Comparison of ENCODE assay signal across 11 cellular contexts in genomic region chr10:71852335-71852937, GRCh38. TPM values are rescaled to one million over a fixed set of nuclear protein-coding genes. Genes with fewer than 3 reads are reported as not detected.
DNase-seq lines count a peak whose midpoint lies in the region; ATAC-seq and TF ChIP-seq lines count a peak whose summit lies in the region.
"Had no signal": no experiment of that assay in that cellular context is flagged by ENCODE, and none has a peak within 500 bp of the region (broad histone marks: within the 10 kb centered on the region; RNA-seq: fewer than 3 reads in every experiment).

No MANE protein-coding gene starts in this region.

- H3K4me3 Mint-ChIP-seq in activated CD4-positive, alpha-beta T cell treated with anti-CD3 and anti-CD28 coated beads for 36 hours = peak overlapping the region; percentile 15
- H3K4me3 Mint-ChIP-seq in activated CD4-positive, alpha-beta T cell treated with anti-CD3 and anti-CD28 coated beads, Interleukin-2, amount 10 ng/mL, durations not matched to agents 7 days and 5 days = no peak overlapping the region
- H3K4me3 Mint-ChIP-seq in T-cell = peak overlapping the region; percentile 29 to 85 (median 47)

- POLR2A ChIA-PET in activated CD4-positive, alpha-beta T cell treated with anti-CD3 and anti-CD28 coated beads for 36 hours (lab: Charles Lee) = no interaction called here
- POLR2A ChIA-PET in activated CD4-positive, alpha-beta T cell treated with anti-CD3 and anti-CD28 coated beads, Interleukin-2, amount 10 ng/mL, durations not matched to agents 7 days and 5 days (lab: Charles Lee) = interaction anchor here (0.6 kb wide), 1 partner anchor 1633 kb away, joined by 3 read pairs; no protein-coding TSS in a partner anchor
- POLR2A ChIA-PET in T-cell (lab: Charles Lee) = no interaction called here

- no peak overlapping the region for H3K27ac Mint-ChIP-seq in activated CD4-positive, alpha-beta T cell treated with anti-CD3 and anti-CD28 coated beads for 36 hours
- H3K27ac Mint-ChIP-seq in activated CD4-positive, alpha-beta T cell treated with anti-CD3 and anti-CD28 coated beads, Interleukin-2, amount 10 ng/mL, durations not matched to agents 7 days and 5 days = no peak overlapping the region
- H3K27ac Mint-ChIP-seq in T-cell = no peak overlapping the region
- H3K27ac Mint-ChIP-seq: activated T-cell treated with anti-CD3 and anti-CD28 coated beads, Interleukin-2, amount 50 U/mL, for 24 hours had no signal

- no peak overlapping the region for H3K4me3 ChIP-seq in tibial nerve

- H3K4me1 ChIP-seq in tibial nerve = peaks cover 0 to 48% (median 31%) of the 10 kb centered on the region in 4 donors

- H3K27ac ChIP-seq in tibial nerve = peak overlapping the region in 3 of 4 donors; percentile 15 to 100 (median 62)

- H3K9me3 ChIP-seq in tibial nerve = no peaks in the 10 kb centered on the region

- no peaks in the 10 kb centered on the region for H3K36me3 Mint-ChIP-seq in activated CD4-positive, alpha-beta T cell treated with anti-CD3 and anti-CD28 coated beads for 36 hours (ENCODE audit: low read depth)
- peaks cover 10% of the 10 kb centered on the region for H3K36me3 Mint-ChIP-seq in activated CD4-positive, alpha-beta T cell treated with anti-CD3 and anti-CD28 coated beads, Interleukin-2, amount 10 ng/mL, durations not matched to agents 7 days and 5 days (ENCODE audit: low read depth)
- H3K36me3 Mint-ChIP-seq in T-cell = no peaks in the 10 kb centered on the region

- no peaks in the 10 kb centered on the region for H3K36me3 ChIP-seq in tibial nerve

- no peaks in the 10 kb centered on the region for H3K27me3 ChIP-seq in tibial nerve

- intact Hi-C loops in activated CD4-positive, alpha-beta T cell treated with anti-CD3 and anti-CD28 coated beads for 36 hours (cut with DNase I, micrococcal nuclease) = loop anchor here (5.0 kb wide), 2 partner anchors 35 to 1680 kb away; partner anchors contain the start of gene SAR1A (in 1 of the 2)
- intact Hi-C loops in left colon (cut with DNase I, micrococcal nuclease) = no loop called here

- H3K4me1 Mint-ChIP-seq in activated CD4-positive, alpha-beta T cell treated with anti-CD3 and anti-CD28 coated beads for 36 hours = peaks cover 39% of the 10 kb centered on the region
- H3K4me1 Mint-ChIP-seq in activated CD4-positive, alpha-beta T cell treated with anti-CD3 and anti-CD28 coated beads, Interleukin-2, amount 10 ng/mL, durations not matched to agents 7 days and 5 days = peaks cover 41% of the 10 kb centered on the region
- H3K4me1 Mint-ChIP-seq in T-cell = peaks cover 37 to 42% (median 39%) of the 10 kb centered on the region in 3 donors

- CTCF ChIA-PET in activated CD4-positive, alpha-beta T cell treated with anti-CD3 and anti-CD28 coated beads for 36 hours (lab: Charles Lee) = interaction anchor here (1.5 kb wide), 1 partner anchor 8 kb away, joined by 3 read pairs; no protein-coding TSS in a partner anchor
- CTCF ChIA-PET in activated CD4-positive, alpha-beta T cell treated with anti-CD3 and anti-CD28 coated beads, Interleukin-2, amount 10 ng/mL, durations not matched to agents 7 days and 5 days (lab: Charles Lee) = interaction anchor here (0.8 to 1.6 kb wide), 2 partner anchors 8 to 44 kb away, joined by 3 to 9 read pairs; no protein-coding TSS in a partner anchor
- CTCF ChIA-PET in T-cell (lab: Charles Lee) = interaction anchor here in 1 of 2 donors (0.6 kb wide), 1 partner anchor 1379 kb away, joined by 3 read pairs; no protein-coding TSS in a partner anchor

- no peaks in the 10 kb centered on the region for H3K9me3 Mint-ChIP-seq in activated CD4-positive, alpha-beta T cell treated with anti-CD3 and anti-CD28 coated beads for 36 hours (ENCODE audit: low read depth)
- H3K9me3 Mint-ChIP-seq in activated CD4-positive, alpha-beta T cell treated with anti-CD3 and anti-CD28 coated beads, Interleukin-2, amount 10 ng/mL, durations not matched to agents 7 days and 5 days = no peaks in the 10 kb centered on the region
- no peaks in the 10 kb centered on the region for H3K9me3 Mint-ChIP-seq in T-cell
- H3K9me3 Mint-ChIP-seq: activated T-cell treated with anti-CD3 and anti-CD28 coated beads, Interleukin-2, amount 50 U/mL, for 24 hours had no signal

- TF ChIP-seq CTCF in tibial nerve (IDR thresholded peaks at IDR 0.05) = no peak

- TF ChIP-seq POLR2A in tibial nerve (IDR thresholded peaks at IDR 0.05) = no peak

- no peaks in the 10 kb centered on the region for H3K27me3 Mint-ChIP-seq in activated CD4-positive, alpha-beta T cell treated with anti-CD3 and anti-CD28 coated beads for 36 hours
- no peaks in the 10 kb centered on the region for H3K27me3 Mint-ChIP-seq in activated CD4-positive, alpha-beta T cell treated with anti-CD3 and anti-CD28 coated beads, Interleukin-2, amount 10 ng/mL, durations not matched to agents 7 days and 5 days
- no peaks in the 10 kb centered on the region for H3K27me3 Mint-ChIP-seq in T-cell
- H3K27me3 Mint-ChIP-seq: activated T-cell treated with anti-CD3 and anti-CD28 coated beads, Interleukin-2, amount 50 U/mL, for 24 hours had no signal

- 74 to 80% methylated on average over 11 of the region's 11 CpGs for WGBS in tibial nerve, 2 donors

- peak in 1 of 2 donors; percentile 28 for TF ChIP-seq EP300 in tibial nerve (IDR thresholded peaks at IDR 0.05)

- no peak for ATAC-seq in activated CD4-positive, alpha-beta T cell treated with anti-CD3 and anti-CD28 coated beads for 36 hours
- ATAC-seq in T-cell (replicated peaks in 1 of 4) (no peak), left colon (peak; percentile 5), HG02970 (IDR thresholded peaks at IDR 0.05; ENCODE audit: low FRiP score, unreplicated experiment) (no peak), GM19023 (IDR thresholded peaks at IDR 0.05; ENCODE audit: unreplicated experiment) (no peak), GM18868 (IDR thresholded peaks at IDR 0.05; ENCODE audit: unreplicated experiment) (no peak)
- ATAC-seq: SK-N-SH treated with all-trans-retinoic acid at 6 μM for 48 hours had no signal

- no peak for DNase-seq in activated CD4-positive, alpha-beta T cell treated with anti-CD3 and anti-CD28 coated beads for 36 hours
- DNase-seq in activated CD4-positive, alpha-beta T cell treated with anti-CD3 and anti-CD28 coated beads, Interleukin-2, amount 10 ng/mL, durations not matched to agents 7 days and 5 days = no peak
- DNase-seq in T-cell (peak in 3 of 34 experiments; percentile 14 to 29 (median 16)), left colon (peak; percentile 45 to 56), tibial nerve (ENCODE audit: low spot score in 2 of 2) (peak in 1 of 2 donors; percentile 42)
- DNase-seq: activated T-cell treated with anti-CD3 and anti-CD28 coated beads, Interleukin-2, amount 50 U/mL, for 24 hours; NCI-H187 treated with DMSO at 0.1 percent for 48 hours had no signal

RNA-seq across cellular contexts. Expression of gene PSAP, which starts 1.4 kb away (rescaled TPM):
- total RNA-seq in activated CD4-positive, alpha-beta T cell treated with anti-CD3 and anti-CD28 coated beads for 36 hours = 100 to 1,000 TPM; 100 to 109 TPM
- total RNA-seq in activated CD4-positive, alpha-beta T cell treated with anti-CD3 and anti-CD28 coated beads, Interleukin-2, amount 10 ng/mL, durations not matched to agents 7 days and 5 days = 100 to 1,000 TPM; 144 to 153 TPM
- total RNA-seq in T-cell (100 to 1,000 TPM; 155 to 208 (median 190) TPM), left colon (100 to 1,000 TPM; 517 to 807 TPM), tibial nerve (1,000 to 10,000 TPM in 1 of 4 donors, 100 to 1,000 TPM in 3; 757 to 1,009 (median 906) TPM)

Comparison
In these comparisons a context has a peak if more than half of its experiments do, and no peak if none do; other contexts are left out.
1. DNase-seq: peak in left colon (2 of 2); none in activated CD4-positive, alpha-beta T cell treated with anti-CD3 and anti-CD28 coated beads for 36 hours (single experiment) and activated CD4-positive, alpha-beta T cell treated with anti-CD3 and anti-CD28 coated beads, Interleukin-2, amount 10 ng/mL, durations not matched to agents 7 days and 5 days (single experiment).
2. intact Hi-C loops: an anchor here in activated CD4-positive, alpha-beta T cell treated with anti-CD3 and anti-CD28 coated beads for 36 hours (5.0 kb wide); none called in left colon.